16 cellular contexts compared by ENCODE assay signal in the genomic region with DNA sequence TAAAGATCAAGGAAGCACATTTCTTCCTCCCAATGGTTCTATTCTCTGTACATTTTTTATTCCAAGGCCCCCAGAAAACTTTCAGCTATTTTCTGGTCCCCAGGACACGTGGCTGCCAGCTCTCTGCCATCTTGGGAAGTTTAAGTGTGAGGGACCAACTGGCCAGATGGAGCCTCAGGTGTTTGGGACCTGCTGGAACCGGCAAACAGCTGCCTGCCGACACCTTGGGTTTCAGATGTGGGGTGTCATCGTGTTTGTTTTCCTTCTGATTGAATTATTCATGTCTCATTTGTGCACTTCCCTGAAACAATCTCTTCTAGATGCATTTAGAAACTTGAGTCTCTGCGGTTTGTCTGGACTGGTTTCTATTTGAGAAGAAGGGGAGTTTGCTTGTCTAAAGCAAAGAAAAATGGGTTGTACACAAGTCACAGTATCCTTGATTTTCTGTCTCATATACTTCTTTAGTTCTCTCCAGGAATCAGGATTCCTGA.
A peak's percentile ranks its signal among the peaks of the same experiment; 100 is the strongest.
DNase-seq lines count a peak whose midpoint lies in the region; ATAC-seq and TF ChIP-seq lines count a peak whose summit lies in the region.
"Had no signal": no experiment of that assay in that cellular context is flagged by ENCODE, and none has a peak within 500 bp of the region (broad histone marks: within the 10 kb centered on the region; RNA-seq: fewer than 3 reads in every experiment).

No MANE protein-coding gene starts in this region.

- peak overlapping the region; percentile 77 for H3K27ac ChIP-seq in Panc1 (ENCODE audit: low read length)
- no peak overlapping the region for H3K27ac ChIP-seq in transverse colon
- H3K27ac ChIP-seq in A673 (ENCODE audit: low read depth, low read length, poor library complexity, severe bottlenecking) = no peak overlapping the region
- H3K27ac ChIP-seq: ascending aorta, left lung had no signal

- TF ChIP-seq CTCF in Panc1 (IDR thresholded peaks at IDR 0.05) = no peak
- TF ChIP-seq CTCF in transverse colon (IDR thresholded peaks at IDR 0.05) = no peak
- TF ChIP-seq CTCF in A673 (conservative IDR thresholded peaks at IDR 0.05; ENCODE audit: low read depth, low read length) = no peak

- H3K4me1 Mint-ChIP-seq in activated naive CD4-positive, alpha-beta T cell treated with anti-CD3 and anti-CD28 coated beads, Interleukin-2, amount 10 ng/mL, durations not matched to agents 7 days and 5 days = peaks cover 46% of the 10 kb centered on the region
- H3K4me1 Mint-ChIP-seq: neural crest cell had no signal

- H3K4me3 ChIP-seq in Panc1 (ENCODE audit: low read depth in 2 of 2, low read length in 2 of 2) (no peak overlapping the region), transverse colon (no peak overlapping the region), A673 (ENCODE audit: low read depth, low read length, poor library complexity, severe bottlenecking) (no peak overlapping the region)
- H3K4me3 ChIP-seq: ascending aorta, left lung had no signal

- WGBS in transverse colon (ENCODE audit: low coverage in 1 of 2), 2 donors = 72 to 83% methylated on average over 1 to 5 of the region's 5 CpGs

- no peak for DNase-seq in activated naive CD4-positive, alpha-beta T cell treated with anti-CD3 and anti-CD28 coated beads, Interleukin-2, amount 10 ng/mL, durations not matched to agents 7 days and 5 days
- DNase-seq in activated naive CD4-positive, alpha-beta T cell (lab: John Stamatoyannopoulos, UW) = no peak
- DNase-seq in Panc1 (ENCODE audit: low read depth, low spot score) = no peak
- no peak for DNase-seq in NCI-H1417 (lab: John Stamatoyannopoulos, UW)
- DNase-seq in left cardiac atrium = no peak
- no peak for DNase-seq in transverse colon
- DNase-seq in A673 (ENCODE audit: low spot score) = no peak
- DNase-seq: activated T-cell treated with anti-CD3 and anti-CD28 coated beads for 4 hours, HCEC 1CT, left lung, NCI-H2107, small intestine had no signal

- in situ Hi-C loops in Panc1 (cut with HindIII; ENCODE audit: low pct_unique_long_range_greater_than_20kb, low sequenced_read_pairs) = no loop called here
- in situ Hi-C loops in transverse colon (cut with MboI; ENCODE audit: low pct_ligation_motif_present in 1 of 4, low pct_unique_long_range_greater_than_20kb in 1 of 4, low sequenced_read_pairs in 3 of 4) = no loop called here

- no peak for TF ChIP-seq POLR2A in transverse colon (IDR thresholded peaks at IDR 0.05)

- H3K9me3 Mint-ChIP-seq in activated naive CD4-positive, alpha-beta T cell treated with anti-CD3 and anti-CD28 coated beads, Interleukin-2, amount 10 ng/mL, durations not matched to agents 7 days and 5 days = peaks cover 32% of the 10 kb centered on the region

- peak; percentile 76 for ATAC-seq in HG02588 (IDR thresholded peaks at IDR 0.05; ENCODE audit: unreplicated experiment)
- ATAC-seq in Panc1 = no peak
- ATAC-seq in left cardiac atrium = no peak

- no TSS peak for BruUV-seq in Panc1 (replicated peaks; lab: Mats Ljungman, UMichigan)
- no TSS peak for BruUV-seq in A673 (replicated peaks; lab: Mats Ljungman, UMichigan)

- no peak overlapping the region for H3K4me3 Mint-ChIP-seq in activated naive CD4-positive, alpha-beta T cell treated with anti-CD3 and anti-CD28 coated beads, Interleukin-2, amount 10 ng/mL, durations not matched to agents 7 days and 5 days
- H3K4me3 Mint-ChIP-seq: neural crest cell, type B pancreatic cell had no signal

- H3K36me3 ChIP-seq in Panc1 (ENCODE audit: control insufficient read depth, insufficient read depth, low read length) = no peaks in the 10 kb centered on the region
- no peaks in the 10 kb centered on the region for H3K36me3 ChIP-seq in transverse colon
- H3K36me3 ChIP-seq in A673 (ENCODE audit: insufficient read depth, low read length, poor library complexity, severe bottlenecking) = no peaks in the 10 kb centered on the region
- H3K36me3 ChIP-seq: ascending aorta, left lung had no signal

- H3K9me3 ChIP-seq in Panc1 (ENCODE audit: control insufficient read depth, insufficient read depth, low read depth, low read length) = peaks cover 12% of the 10 kb centered on the region; the same call in 1 of the 2 replicates
- peaks cover 0 to 3% of the 10 kb centered on the region in 2 donors for H3K9me3 ChIP-seq in transverse colon
- no peaks in the 10 kb centered on the region for H3K9me3 ChIP-seq in A673 (ENCODE audit: low read depth, low read length, poor library complexity, severe bottlenecking)
- H3K9me3 ChIP-seq: ascending aorta, left lung had no signal

- TF ChIP-seq EP300 in transverse colon (IDR thresholded peaks at IDR 0.05; ENCODE audit: low read depth) = no peak

- H3K36me3 Mint-ChIP-seq in activated naive CD4-positive, alpha-beta T cell treated with anti-CD3 and anti-CD28 coated beads, Interleukin-2, amount 10 ng/mL, durations not matched to agents 7 days and 5 days = peaks cover 39% of the 10 kb centered on the region
- H3K36me3 Mint-ChIP-seq: type B pancreatic cell had no signal

- H3K27me3 Mint-ChIP-seq in activated naive CD4-positive, alpha-beta T cell treated with anti-CD3 and anti-CD28 coated beads, Interleukin-2, amount 10 ng/mL, durations not matched to agents 7 days and 5 days = no peaks in the 10 kb centered on the region
- H3K27me3 Mint-ChIP-seq: type B pancreatic cell had no signal

- POLR2A ChIA-PET in Panc1 (lab: Charles Lee) (interaction anchor here (0.7 kb wide), 1 partner anchor 9 kb away, joined by 3 read pairs; no protein-coding TSS in a partner anchor), A673 (lab: Charles Lee; ENCODE audit: low non-redundant PET) (no interaction called here)

- CTCF ChIA-PET in activated naive CD4-positive, alpha-beta T cell treated with anti-CD3 and anti-CD28 coated beads, Interleukin-2, amount 10 ng/mL, durations not matched to agents 7 days and 5 days (lab: Charles Lee) = interaction anchor here (1.1 to 2.1 kb wide), 3 partner anchors 19 to 149 kb away, joined by 3 to 5 read pairs (median 4); no protein-coding TSS in a partner anchor
- CTCF ChIA-PET in Panc1 (lab: Charles Lee) = no interaction called here
- CTCF ChIA-PET in A673 (lab: Charles Lee) = no interaction called here

- intact Hi-C loops in Panc1 (cut with micrococcal nuclease; ENCODE audit: unreplicated experiment) = no loop called here
- intact Hi-C loops in left cardiac atrium (cut with DNase I) = no loop called here
- intact Hi-C loops in transverse colon (cut with DNase I; ENCODE audit: low total_unique reads) = no loop called here
- intact Hi-C loops in A673 (cut with micrococcal nuclease; ENCODE audit: unreplicated experiment) = no loop called here

- H3K27ac Mint-ChIP-seq in activated naive CD4-positive, alpha-beta T cell treated with anti-CD3 and anti-CD28 coated beads, Interleukin-2, amount 10 ng/mL, durations not matched to agents 7 days and 5 days = peak overlapping the region; percentile 74
- H3K27ac Mint-ChIP-seq: type B pancreatic cell had no signal

- H3K27me3 ChIP-seq in Panc1 (ENCODE audit: control insufficient read depth, insufficient read depth, low read length) (no peaks in the 10 kb centered on the region), transverse colon (no peaks in the 10 kb centered on the region), A673 (replicated peaks; ENCODE audit: insufficient read depth, low read depth, low read length, poor library complexity) (no peaks in the 10 kb centered on the region)
- H3K27me3 ChIP-seq: ascending aorta, left lung had no signal

- peaks cover 26% of the 10 kb centered on the region for H3K4me1 ChIP-seq in Panc1 (ENCODE audit: control insufficient read depth, insufficient read depth, low read length)
- H3K4me1 ChIP-seq in transverse colon = no peaks in the 10 kb centered on the region
- peaks cover 17% of the 10 kb centered on the region for H3K4me1 ChIP-seq in A673 (ENCODE audit: insufficient read depth, low read length, poor library complexity, severe bottlenecking)
- H3K4me1 ChIP-seq: ascending aorta had no signal
